Comparison of ENCODE assay signal across 21 cellular contexts in the genomic region with DNA sequence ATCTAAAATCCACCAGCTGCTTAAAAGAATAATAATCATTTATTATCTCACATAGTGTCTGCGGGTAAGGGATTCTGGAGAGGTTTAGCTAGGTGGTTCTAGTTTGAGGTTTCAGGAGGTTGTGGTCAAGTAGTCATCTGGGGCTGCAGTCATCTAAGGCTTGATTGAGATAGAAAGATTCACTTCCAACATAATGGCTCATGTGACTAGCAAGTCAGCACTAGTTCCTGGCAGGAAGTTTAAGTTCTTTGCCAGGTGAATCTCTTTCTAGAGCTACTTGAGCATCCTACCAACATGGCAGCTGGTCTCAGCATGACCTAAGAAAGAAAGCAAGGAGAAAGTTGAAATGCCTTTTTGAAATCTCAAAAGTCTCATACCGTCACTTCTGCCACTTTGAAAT.
DNase-seq lines count a peak whose midpoint lies in the region; ATAC-seq and TF ChIP-seq lines count a peak whose summit lies in the region.
"Had no signal": no experiment of that assay in that cellular context is flagged by ENCODE, and none has a peak within 500 bp of the region (broad histone marks: within the 10 kb centered on the region; RNA-seq: fewer than 3 reads in every experiment).

No MANE protein-coding gene starts in this region.

- WGBS in hepatocyte (ENCODE audit: low lambda C conversion rate, missing lambda C conversion rate) = 95% methylated on average over 2 of the region's 2 CpGs
- WGBS in upper lobe of left lung, 2 donors = 89% methylated on average over 2 of the region's 2 CpGs

- H3K9me2 ChIP-seq in hepatocyte (replicated peaks; ENCODE audit: insufficient read depth) = no peaks in the 10 kb centered on the region

- no peak for TF ChIP-seq POLR2A in upper lobe of left lung (IDR thresholded peaks at IDR 0.05)

- no peak for TF ChIP-seq EP300 in upper lobe of left lung (IDR thresholded peaks at IDR 0.05)

- H3K4me1 ChIP-seq in hepatocyte (ENCODE audit: insufficient read depth) (no peaks in the 10 kb centered on the region), upper lobe of left lung (no peaks in the 10 kb centered on the region)
- H3K4me1 ChIP-seq: Peyer's patch had no signal

- H3K27me3 ChIP-seq in hepatocyte (no peaks in the 10 kb centered on the region), upper lobe of left lung (no peaks in the 10 kb centered on the region)
- H3K27me3 ChIP-seq: MG63, Peyer's patch had no signal

- H3K9me3 ChIP-seq in hepatocyte (ENCODE audit: low read depth) = no peaks in the 10 kb centered on the region
- H3K9me3 ChIP-seq in upper lobe of left lung = peaks cover 0 to 4% (median 0%) of the 10 kb centered on the region in 4 donors

- DNase-seq in DMS53 (lab: John Stamatoyannopoulos, UW) (peak; percentile 20), DMS53 treated with DMSO at 0.1 percent for 48 hours (lab: John Stamatoyannopoulos, UW; ENCODE audit: unreplicated experiment) (no peak), hepatocyte (ENCODE audit: low spot score) (no peak), upper lobe of left lung (no peak), GF-D8 (lab: John Stamatoyannopoulos, UW) (no peak), NCI-H82 (lab: John Stamatoyannopoulos, UW) (no peak)
- DNase-seq: 8988T, KBM-7, MG63, NCI-H1105 treated with DMSO at 0.1 percent for 48 hours, NCI-H146, NCI-H1930, NCI-H2107, NCI-H526 treated with DMSO at 0.1 percent for 48 hours, OCI-M1, Peyer's patch, SIG-M5 had no signal

- no peaks in the 10 kb centered on the region for H3K36me3 ChIP-seq in hepatocyte (replicated peaks; ENCODE audit: insufficient read depth, low read depth)
- H3K36me3 ChIP-seq in upper lobe of left lung = no peaks in the 10 kb centered on the region
- H3K36me3 ChIP-seq: MG63, Peyer's patch had no signal

- no peak overlapping the region for H2AFZ ChIP-seq in hepatocyte

- no peak for ATAC-seq in upper lobe of left lung (ENCODE audit: low FRiP score in 2 of 2)
- no peak for ATAC-seq in GM18861 (IDR thresholded peaks at IDR 0.05; ENCODE audit: unreplicated experiment)
- ATAC-seq: GM12878 had no signal

- TF ChIP-seq CTCF in VCaP (conservative IDR thresholded peaks at IDR 0.05) (no peak), hepatocyte (IDR thresholded peaks at IDR 0.05; ENCODE audit: poor library complexity) (no peak), upper lobe of left lung (IDR thresholded peaks at IDR 0.05) (no peak)

- H3K27ac ChIP-seq in VCaP (peak overlapping the region; percentile 38), hepatocyte (peak overlapping the region; percentile 57), upper lobe of left lung (peak overlapping the region in 3 of 4 donors; percentile 24 to 59 (median 37))
- H3K27ac ChIP-seq: Peyer's patch, SK-N-MC had no signal

- H3K4me2 ChIP-seq in hepatocyte = no peak overlapping the region

- H3K79me2 ChIP-seq in hepatocyte = no peaks in the 10 kb centered on the region

- H4K20me1 ChIP-seq in hepatocyte (ENCODE audit: insufficient read depth, poor library complexity, severe bottlenecking) = no peaks in the 10 kb centered on the region

- H3K4me3 ChIP-seq in hepatocyte (no peak overlapping the region), upper lobe of left lung (no peak overlapping the region)
- H3K4me3 ChIP-seq: GM12878, MG63, Peyer's patch, SK-N-MC had no signal
